ENCODE assay signal across 8 cellular contexts in genomic region chr21:39350094-39351006, GRCh38. TPM values are rescaled to one million over a fixed set of nuclear protein-coding genes. Genes with fewer than 3 reads are reported as not detected.
DNase-seq lines count a peak whose midpoint lies in the region; ATAC-seq and TF ChIP-seq lines count a peak whose summit lies in the region.

No MANE protein-coding gene starts in this region.

- intact Hi-C loops in dendritic cell treated with granulocyte-macrophage colony-stimulating factor and Interleukin-4, amounts not matched to agents 40 ng/mL and 50 ng/mL, for 4 days (cut with micrococcal nuclease) = no loop called here

- peaks cover 25% of the 10 kb centered on the region for H3K36me3 Mint-ChIP-seq in dendritic cell treated with granulocyte-macrophage colony-stimulating factor and Interleukin-4, amounts not matched to agents 40 ng/mL and 50 ng/mL, for 4 days (ENCODE audit: low read depth)
- peaks cover 19% of the 10 kb centered on the region for H3K36me3 Mint-ChIP-seq in natural killer cell treated with Interleukin-12 subunit alpha and Interleukin-12 subunit beta and Interleukin-15 and Interleukin-18, amount 100 ng/mL, for 72 hours

- H3K4me1 Mint-ChIP-seq in dendritic cell treated with granulocyte-macrophage colony-stimulating factor and Interleukin-4, amounts not matched to agents 40 ng/mL and 50 ng/mL, for 4 days (ENCODE audit: low read depth) = peaks cover 24% of the 10 kb centered on the region
- H3K4me1 Mint-ChIP-seq in natural killer cell treated with Interleukin-12 subunit alpha and Interleukin-12 subunit beta and Interleukin-15 and Interleukin-18, amount 100 ng/mL, for 72 hours (ENCODE audit: low read depth in 2 of 2) = peaks cover 21 to 24% of the 10 kb centered on the region in 2 donors

- no peaks in the 10 kb centered on the region for H3K27me3 Mint-ChIP-seq in dendritic cell treated with granulocyte-macrophage colony-stimulating factor and Interleukin-4, amounts not matched to agents 40 ng/mL and 50 ng/mL, for 4 days
- peaks cover 12 to 16% of the 10 kb centered on the region in 2 donors for H3K27me3 Mint-ChIP-seq in natural killer cell treated with Interleukin-12 subunit alpha and Interleukin-12 subunit beta and Interleukin-15 and Interleukin-18, amount 100 ng/mL, for 72 hours

- peak overlapping the region; percentile 92 for H3K4me3 ChIP-seq in NB4 (ENCODE audit: low read depth, low read length)

- TF ChIP-seq POLR2A in NB4 (IDR thresholded peaks at IDR 0.05; ENCODE audit: extremely low read depth, insufficient read length) = no peak

- TF ChIP-seq CTCF in C4-2B (conservative IDR thresholded peaks at IDR 0.05) (no peak), NB4 (IDR thresholded peaks at IDR 0.05; ENCODE audit: low read depth, low read length) (no peak)

- peak overlapping the region; percentile 96 for H3K4me3 Mint-ChIP-seq in dendritic cell treated with granulocyte-macrophage colony-stimulating factor and Interleukin-4, amounts not matched to agents 40 ng/mL and 50 ng/mL, for 4 days
- peak overlapping the region; percentile 93 for H3K4me3 Mint-ChIP-seq in natural killer cell treated with Interleukin-12 subunit alpha and Interleukin-12 subunit beta and Interleukin-15 and Interleukin-18, amount 100 ng/mL, for 72 hours

- DNase-seq in NB4 (ENCODE audit: low read depth) (peak; percentile 66), globus pallidus (ENCODE audit: low spot score) (no peak), midbrain (lab: John Stamatoyannopoulos, UW) (no peak)
- no peak for DNase-seq in natural killer cell treated with Interleukin-12 subunit alpha and Interleukin-12 subunit beta and Interleukin-15 and Interleukin-18, amount 100 ng/mL, for 72 hours (ENCODE audit: low spot score)

- H3K27ac ChIP-seq in C4-2B = peak overlapping the region; percentile 94

- ATAC-seq in natural killer cell treated with Interleukin-12 subunit alpha and Interleukin-12 subunit beta and Interleukin-15 and Interleukin-18, amount 100 ng/mL, for 72 hours = no peak
- ATAC-seq in HG02759 (IDR thresholded peaks at IDR 0.05; ENCODE audit: unreplicated experiment) (no peak), HG03139 (IDR thresholded peaks at IDR 0.05; ENCODE audit: unreplicated experiment) (no peak)

- peak overlapping the region; percentile 94 for H3K27ac Mint-ChIP-seq in dendritic cell treated with granulocyte-macrophage colony-stimulating factor and Interleukin-4, amounts not matched to agents 40 ng/mL and 50 ng/mL, for 4 days
- peak overlapping the region; percentile 92 to 94 for H3K27ac Mint-ChIP-seq in natural killer cell treated with Interleukin-12 subunit alpha and Interleukin-12 subunit beta and Interleukin-15 and Interleukin-18, amount 100 ng/mL, for 72 hours

- H3K9me3 Mint-ChIP-seq in dendritic cell treated with granulocyte-macrophage colony-stimulating factor and Interleukin-4, amounts not matched to agents 40 ng/mL and 50 ng/mL, for 4 days = no peaks in the 10 kb centered on the region
- H3K9me3 Mint-ChIP-seq in natural killer cell treated with Interleukin-12 subunit alpha and Interleukin-12 subunit beta and Interleukin-15 and Interleukin-18, amount 100 ng/mL, for 72 hours = no peaks in the 10 kb centered on the region

RNA-seq across cellular contexts. Expression of gene HMGN1, which starts 1.5 kb away (rescaled TPM):
- 100 to 1,000 TPM; 229 to 323 TPM for total RNA-seq in natural killer cell treated with Interleukin-12 subunit alpha and Interleukin-12 subunit beta and Interleukin-15 and Interleukin-18, amount 100 ng/mL, for 72 hours

RNA-seq across cellular contexts. Expression of gene BRWD1, which starts 36.9 kb away (rescaled TPM):
- 10 to 100 TPM; 31.8 to 46.8 TPM for total RNA-seq in natural killer cell treated with Interleukin-12 subunit alpha and Interleukin-12 subunit beta and Interleukin-15 and Interleukin-18, amount 100 ng/mL, for 72 hours
